In the genomic region with DNA sequence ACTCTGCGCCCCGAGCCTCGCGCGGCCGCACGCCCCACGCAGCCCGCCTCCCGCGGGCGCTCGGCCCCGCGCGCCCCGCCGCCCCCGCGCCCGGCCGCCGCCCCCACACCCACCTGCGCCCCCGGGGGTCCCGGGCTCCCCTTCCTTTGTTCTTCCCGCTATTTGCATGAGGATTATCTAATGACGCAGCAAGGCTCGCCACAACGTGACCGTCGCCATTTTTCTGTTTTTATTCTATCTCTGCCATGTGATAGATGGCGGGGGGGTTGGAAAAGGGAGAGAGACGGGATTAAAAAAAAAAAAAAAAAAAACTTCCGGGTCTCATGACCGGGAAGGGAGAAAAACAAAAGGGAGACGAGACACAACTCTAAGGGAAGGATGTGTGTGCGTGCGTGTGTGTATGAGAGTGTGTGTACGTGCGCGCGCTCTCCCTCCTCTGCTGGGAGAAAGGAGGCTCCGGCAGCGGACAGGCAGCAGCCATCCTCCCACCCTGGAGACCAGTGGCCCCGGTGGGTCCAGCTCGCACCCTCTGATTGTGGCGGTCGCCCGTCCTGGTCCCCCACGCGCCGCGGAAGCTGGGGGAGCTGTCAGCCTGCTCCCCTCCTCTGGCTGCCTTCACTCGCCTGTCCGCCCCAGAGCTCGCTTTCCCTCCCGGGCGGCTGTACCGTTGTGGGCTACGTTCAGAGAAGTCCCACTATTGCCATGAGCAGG, we compare ENCODE assay signal across 1 cellular context.
TF ChIP-seq lines count a peak whose summit lies in the region.

No MANE protein-coding gene starts in this region.

TF ChIP-seq in HEK293, 187 proteins besides CTCF, POLR2A, EP300 and RAD21 (continued from another document and continues in another):
- TF ChIP-seq PATZ1 (tag by site-specific recombination; IDR thresholded peaks at IDR 0.05) = peak; percentile 85
- TF ChIP-seq ZNF24 (tag by site-specific recombination; IDR thresholded peaks at IDR 0.05) = peak; percentile 77
- no peak for TF ChIP-seq HOXD13 (CRISPR knock-in tag; IDR thresholded peaks at IDR 0.05; ENCODE audit: borderline replicate concordance)
- TF ChIP-seq ZNF416 (tag by site-specific recombination; IDR thresholded peaks at IDR 0.05) = no peak
- 0 out of 2 replicates have a peak, but pooled peaks have one; percentile 6 for TF ChIP-seq ZNF596 (tag by site-specific recombination; IDR thresholded peaks at IDR 0.05)
- TF ChIP-seq, protein P1, sequence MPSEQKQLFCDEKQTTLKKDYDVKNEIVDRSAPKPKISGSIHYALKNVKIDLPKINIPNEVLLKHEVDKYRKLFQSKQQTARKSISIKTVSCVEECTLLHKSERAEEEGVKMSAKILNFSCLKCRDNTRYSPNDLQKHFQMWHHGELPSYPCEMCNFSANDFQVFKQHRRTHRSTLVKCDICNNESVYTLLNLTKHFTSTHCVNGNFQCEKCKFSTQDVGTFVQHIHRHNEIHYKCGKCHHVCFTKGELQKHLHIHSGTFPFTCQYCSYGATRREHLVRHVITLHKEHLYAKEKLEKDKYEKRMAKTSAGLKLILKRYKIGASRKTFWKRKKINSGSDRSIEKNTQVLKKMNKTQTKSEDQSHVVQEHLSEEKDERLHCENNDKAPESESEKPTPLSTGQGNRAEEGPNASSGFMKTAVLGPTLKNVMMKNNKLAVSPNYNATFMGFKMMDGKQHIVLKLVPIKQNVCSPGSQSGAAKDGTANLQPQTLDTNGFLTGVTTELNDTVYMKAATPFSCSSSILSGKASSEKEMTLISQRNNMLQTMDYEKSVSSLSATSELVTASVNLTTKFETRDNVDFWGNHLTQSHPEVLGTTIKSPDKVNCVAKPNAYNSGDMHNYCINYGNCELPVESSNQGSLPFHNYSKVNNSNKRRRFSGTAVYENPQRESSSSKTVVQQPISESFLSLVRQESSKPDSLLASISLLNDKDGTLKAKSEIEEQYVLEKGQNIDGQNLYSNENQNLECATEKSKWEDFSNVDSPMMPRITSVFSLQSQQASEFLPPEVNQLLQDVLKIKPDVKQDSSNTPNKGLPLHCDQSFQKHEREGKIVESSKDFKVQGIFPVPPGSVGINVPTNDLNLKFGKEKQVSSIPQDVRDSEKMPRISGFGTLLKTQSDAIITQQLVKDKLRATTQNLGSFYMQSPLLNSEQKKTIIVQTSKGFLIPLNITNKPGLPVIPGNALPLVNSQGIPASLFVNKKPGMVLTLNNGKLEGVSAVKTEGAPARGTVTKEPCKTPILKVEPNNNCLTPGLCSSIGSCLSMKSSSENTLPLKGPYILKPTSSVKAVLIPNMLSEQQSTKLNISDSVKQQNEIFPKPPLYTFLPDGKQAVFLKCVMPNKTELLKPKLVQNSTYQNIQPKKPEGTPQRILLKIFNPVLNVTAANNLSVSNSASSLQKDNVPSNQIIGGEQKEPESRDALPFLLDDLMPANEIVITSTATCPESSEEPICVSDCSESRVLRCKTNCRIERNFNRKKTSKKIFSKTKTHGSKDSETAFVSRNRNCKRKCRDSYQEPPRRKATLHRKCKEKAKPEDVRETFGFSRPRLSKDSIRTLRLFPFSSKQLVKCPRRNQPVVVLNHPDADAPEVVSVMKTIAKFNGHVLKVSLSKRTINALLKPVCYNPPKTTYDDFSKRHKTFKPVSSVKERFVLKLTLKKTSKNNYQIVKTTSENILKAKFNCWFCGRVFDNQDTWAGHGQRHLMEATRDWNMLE (tag by site-specific recombination; conservative IDR thresholded peaks at IDR 0.05; ENCODE audit: low read depth) = 0 out of 2 replicates have a peak, but pooled peaks have one; percentile 37
- no peak for TF ChIP-seq ZNF112 (tag by site-specific recombination; IDR thresholded peaks at IDR 0.05)
- TF ChIP-seq RBAK (tag by site-specific recombination; IDR thresholded peaks at IDR 0.05) = no peak
- TF ChIP-seq MEIS1 (CRISPR knock-in tag; IDR thresholded peaks at IDR 0.05; ENCODE audit: borderline replicate concordance) = no peak
- no peak for TF ChIP-seq ZNF48 (tag by site-specific recombination; IDR thresholded peaks at IDR 0.05)
- no peak for TF ChIP-seq ZNF664 (tag by site-specific recombination; IDR thresholded peaks at IDR 0.05)
- peak; percentile 65 for TF ChIP-seq ZBTB21 (tag by site-specific recombination; IDR thresholded peaks at IDR 0.05)
- no peak; the same call in 1 of the 2 replicates for TF ChIP-seq KLF9 (tag by site-specific recombination; IDR thresholded peaks at IDR 0.05; ENCODE audit: low read depth)
- TF ChIP-seq, protein P2, sequence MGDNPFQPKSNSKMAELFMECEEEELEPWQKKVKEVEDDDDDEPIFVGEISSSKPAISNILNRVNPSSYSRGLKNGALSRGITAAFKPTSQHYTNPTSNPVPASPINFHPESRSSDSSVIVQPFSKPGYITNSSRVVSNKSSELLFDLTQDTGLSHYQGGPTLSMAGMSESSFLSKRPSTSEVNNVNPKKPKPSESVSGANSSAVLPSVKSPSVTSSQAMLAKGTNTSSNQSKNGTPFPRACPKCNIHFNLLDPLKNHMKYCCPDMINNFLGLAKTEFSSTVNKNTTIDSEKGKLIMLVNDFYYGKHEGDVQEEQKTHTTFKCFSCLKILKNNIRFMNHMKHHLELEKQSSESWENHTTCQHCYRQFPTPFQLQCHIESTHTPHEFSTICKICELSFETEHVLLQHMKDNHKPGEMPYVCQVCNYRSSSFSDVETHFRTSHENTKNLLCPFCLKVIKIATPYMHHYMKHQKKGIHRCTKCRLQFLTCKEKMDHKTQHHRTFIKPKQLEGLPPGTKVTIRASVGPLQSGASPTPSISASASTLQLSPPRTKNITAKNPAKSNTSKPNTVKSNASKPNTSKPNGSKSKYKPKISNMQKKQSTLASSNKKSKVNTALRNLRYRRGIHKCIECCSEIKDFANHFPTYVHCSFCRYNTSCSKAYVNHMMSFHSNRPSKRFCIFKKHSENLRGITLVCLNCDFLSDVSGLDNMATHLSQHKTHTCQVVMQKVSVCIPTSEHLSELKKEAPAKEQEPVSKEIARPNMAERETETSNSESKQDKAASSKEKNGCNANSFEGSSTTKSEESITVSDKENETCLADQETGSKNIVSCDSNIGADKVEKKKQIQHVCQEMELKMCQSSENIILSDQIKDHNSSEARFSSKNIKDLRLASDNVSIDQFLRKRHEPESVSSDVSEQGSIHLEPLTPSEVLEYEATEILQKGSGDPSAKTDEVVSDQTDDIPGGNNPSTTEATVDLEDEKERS (tag by site-specific recombination; IDR thresholded peaks at IDR 0.05) = no peak
- no peak for TF ChIP-seq OSR2 (tag by site-specific recombination; IDR thresholded peaks at IDR 0.05)
- TF ChIP-seq ZNF175 (tag by site-specific recombination; IDR thresholded peaks at IDR 0.05) = no peak
- no peak for TF ChIP-seq ZNF23 (tag by site-specific recombination; IDR thresholded peaks at IDR 0.05; ENCODE audit: borderline replicate concordance)
- TF ChIP-seq MYNN (tag by site-specific recombination; IDR thresholded peaks at IDR 0.05; ENCODE audit: borderline replicate concordance) = no peak
- TF ChIP-seq ZNF76 (tag by site-specific recombination; IDR thresholded peaks at IDR 0.05; ENCODE audit: borderline replicate concordance, low read depth) = 0 out of 2 replicates have a peak, but pooled peaks have one; percentile 18
- TF ChIP-seq ZNF19 (tag by site-specific recombination; IDR thresholded peaks at IDR 0.05; ENCODE audit: low read depth) = no peak
- peak; percentile 79 for TF ChIP-seq ZFP69B (tag by site-specific recombination; IDR thresholded peaks at IDR 0.05)
- TF ChIP-seq ZNF670 (tag by site-specific recombination; IDR thresholded peaks at IDR 0.05; ENCODE audit: low read depth) = no peak
- TF ChIP-seq, protein P3, sequence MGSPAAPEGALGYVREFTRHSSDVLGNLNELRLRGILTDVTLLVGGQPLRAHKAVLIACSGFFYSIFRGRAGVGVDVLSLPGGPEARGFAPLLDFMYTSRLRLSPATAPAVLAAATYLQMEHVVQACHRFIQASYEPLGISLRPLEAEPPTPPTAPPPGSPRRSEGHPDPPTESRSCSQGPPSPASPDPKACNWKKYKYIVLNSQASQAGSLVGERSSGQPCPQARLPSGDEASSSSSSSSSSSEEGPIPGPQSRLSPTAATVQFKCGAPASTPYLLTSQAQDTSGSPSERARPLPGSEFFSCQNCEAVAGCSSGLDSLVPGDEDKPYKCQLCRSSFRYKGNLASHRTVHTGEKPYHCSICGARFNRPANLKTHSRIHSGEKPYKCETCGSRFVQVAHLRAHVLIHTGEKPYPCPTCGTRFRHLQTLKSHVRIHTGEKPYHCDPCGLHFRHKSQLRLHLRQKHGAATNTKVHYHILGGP (tag by site-specific recombination; IDR thresholded peaks at IDR 0.05) = no peak
- TF ChIP-seq, protein P4, sequence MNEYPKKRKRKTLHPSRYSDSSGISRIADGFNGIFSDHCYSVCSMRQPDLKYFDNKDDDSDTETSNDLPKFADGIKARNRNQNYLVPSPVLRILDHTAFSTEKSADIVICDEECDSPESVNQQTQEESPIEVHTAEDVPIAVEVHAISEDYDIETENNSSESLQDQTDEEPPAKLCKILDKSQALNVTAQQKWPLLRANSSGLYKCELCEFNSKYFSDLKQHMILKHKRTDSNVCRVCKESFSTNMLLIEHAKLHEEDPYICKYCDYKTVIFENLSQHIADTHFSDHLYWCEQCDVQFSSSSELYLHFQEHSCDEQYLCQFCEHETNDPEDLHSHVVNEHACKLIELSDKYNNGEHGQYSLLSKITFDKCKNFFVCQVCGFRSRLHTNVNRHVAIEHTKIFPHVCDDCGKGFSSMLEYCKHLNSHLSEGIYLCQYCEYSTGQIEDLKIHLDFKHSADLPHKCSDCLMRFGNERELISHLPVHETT (tag by site-specific recombination; IDR thresholded peaks at IDR 0.05) = 0 out of 2 replicates have a peak, but pooled peaks have one; percentile 32
- TF ChIP-seq ZNF37A (tag by site-specific recombination; IDR thresholded peaks at IDR 0.05) = no peak
- no peak for TF ChIP-seq ZNF571 (tag by site-specific recombination; IDR thresholded peaks at IDR 0.05)
- TF ChIP-seq ZSCAN30 (tag by site-specific recombination; IDR thresholded peaks at IDR 0.05) = 0 out of 2 replicates have a peak, but pooled peaks have one; percentile 41
- TF ChIP-seq KLF16 (tag by site-specific recombination; IDR thresholded peaks at IDR 0.05) = peak; percentile 73
- TF ChIP-seq ZNF558 (tag by site-specific recombination; IDR thresholded peaks at IDR 0.05) = no peak
- TF ChIP-seq ZNF544 (tag by site-specific recombination; IDR thresholded peaks at IDR 0.05) = no peak
- peak; percentile 43; the same call in 1 of the 2 replicates for TF ChIP-seq ZNF843 (tag by site-specific recombination; IDR thresholded peaks at IDR 0.05)
- peak; percentile 62; the same call in 1 of the 2 replicates for TF ChIP-seq ZBTB17 (tag by site-specific recombination; IDR thresholded peaks at IDR 0.05)
- no peak for TF ChIP-seq ZNF654 (tag by site-specific recombination; IDR thresholded peaks at IDR 0.05; ENCODE audit: low read depth)
- TF ChIP-seq PRDM2 (tag by site-specific recombination; IDR thresholded peaks at IDR 0.05; ENCODE audit: borderline replicate concordance) = no peak
- TF ChIP-seq, protein P5, sequence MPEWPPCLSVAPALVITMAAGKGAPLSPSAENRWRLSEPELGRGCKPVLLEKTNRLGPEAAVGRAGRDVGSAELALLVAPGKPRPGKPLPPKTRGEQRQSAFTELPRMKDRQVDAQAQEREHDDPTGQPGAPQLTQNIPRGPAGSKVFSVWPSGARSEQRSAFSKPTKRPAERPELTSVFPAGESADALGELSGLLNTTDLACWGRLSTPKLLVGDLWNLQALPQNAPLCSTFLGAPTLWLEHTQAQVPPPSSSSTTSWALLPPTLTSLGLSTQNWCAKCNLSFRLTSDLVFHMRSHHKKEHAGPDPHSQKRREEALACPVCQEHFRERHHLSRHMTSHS (tag by site-specific recombination; IDR thresholded peaks at IDR 0.05) = no peak
